In the genomic region with DNA sequence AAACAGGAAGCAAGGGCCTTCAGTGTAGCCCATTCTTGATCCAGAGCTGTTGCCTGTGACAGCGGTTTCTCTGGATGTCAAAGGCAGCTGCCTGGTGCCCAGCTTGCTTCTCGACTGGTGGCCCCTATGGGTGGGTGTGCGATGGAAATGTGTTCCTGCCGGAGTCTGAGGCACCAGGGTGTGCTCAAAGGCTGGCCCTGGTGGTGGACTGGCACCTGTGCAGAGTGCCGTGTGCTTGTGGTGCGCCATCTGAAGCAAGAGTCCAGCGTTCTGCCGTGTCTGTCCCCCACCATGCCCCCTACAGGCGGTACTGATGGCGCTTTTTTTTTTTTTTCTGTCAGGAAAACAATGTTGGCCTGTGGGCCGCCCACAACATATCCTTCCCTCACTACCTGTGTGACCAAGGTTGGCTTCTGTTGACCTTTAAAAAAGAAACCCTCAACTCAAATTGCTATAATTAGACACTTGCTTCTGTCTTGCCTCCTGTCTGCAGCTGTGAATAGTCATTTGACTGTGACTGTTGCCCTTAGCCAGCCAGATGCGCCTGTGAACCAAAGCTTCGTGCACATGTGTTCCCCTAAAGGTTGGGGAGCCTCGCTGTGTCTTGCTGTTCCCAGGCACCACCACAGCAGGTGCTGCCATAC, we compare ENCODE assay signal across 7 cellular contexts. TPM values are rescaled to one million over a fixed set of nuclear protein-coding genes. Genes with fewer than 3 reads are reported as not detected.
DNase-seq lines count a peak whose midpoint lies in the region; ATAC-seq and TF ChIP-seq lines count a peak whose summit lies in the region.

No MANE protein-coding gene starts in this region.

- H4K8ac ChIP-seq in H9 (replicated peaks; ENCODE audit: insufficient read length, low read depth, low read length): no peak overlapping the region

- H4K5ac ChIP-seq in H9 (ENCODE audit: insufficient read length, low read depth, low read length): no peak overlapping the region

- no CpG with 5 or more reads among the region's 14 CpGs for WGBS in H9 (ENCODE audit: extremely low coverage, insufficient read length, low lambda C conversion rate)

- no peak overlapping the region for H2BK5ac ChIP-seq in H9 (ENCODE audit: insufficient read length, low read length)

- no peak overlapping the region for H3K18ac ChIP-seq in H9 (ENCODE audit: insufficient read length, low read depth, low read length)

- H2AK5ac ChIP-seq in H9 (ENCODE audit: insufficient read length, low read length): no peak overlapping the region

- no peaks in the 10 kb centered on the region for H4K20me1 ChIP-seq in H9 (ENCODE audit: control insufficient read depth, insufficient read depth, insufficient read length)

- H3K27ac Mint-ChIP-seq in H9: peak overlapping the region in 2 of 3 experiments; percentile 28 to 94; a peak in 3 of 7 replicates
- H3K27ac Mint-ChIP-seq in T-cell: peak overlapping the region; percentile 66 to 82
- peak overlapping the region; percentile 44 for H3K27ac Mint-ChIP-seq in stimulated activated naive B cell treated with anti-CD40 and anti-IgM and Interleukin-4, amounts not matched to agents 10 μg/mL and 1 μg/mL and 100 μg/mL, for 72 hours

- no peak overlapping the region for H3T11ph ChIP-seq in H9 (ENCODE audit: low read length)

- no peaks in the 10 kb centered on the region for H3K9me3 ChIP-seq in H9 (ENCODE audit: control insufficient read depth, low read depth, low read length)

- no peak overlapping the region for H2BK12ac ChIP-seq in H9 (ENCODE audit: insufficient read length, low read depth, low read length)

- ATAC-seq in T-cell (replicated peaks in 1 of 4) (peak; percentile 36 to 69 (median 47)), foreskin keratinocyte (peak; percentile 43)
- ATAC-seq in stimulated activated naive B cell treated with anti-CD40 and anti-IgM and Interleukin-4, amounts not matched to agents 10 μg/mL and 1 μg/mL and 100 μg/mL, for 72 hours (replicated peaks): peak; percentile 73 to 84

- no peak overlapping the region for H2BK120ac ChIP-seq in H9 (ENCODE audit: low read depth, low read length, poor library complexity, severe bottlenecking)

- TF ChIP-seq CTCF in H9 (conservative IDR thresholded peaks at IDR 0.05): peak; percentile 65
- TF ChIP-seq CTCF in foreskin keratinocyte (conservative IDR thresholded peaks at IDR 0.05): peak; percentile 51

- H2AFZ ChIP-seq in H9 (ENCODE audit: low read length): no peak overlapping the region

- H3K4ac ChIP-seq in H9 (ENCODE audit: low read depth, low read length): no peak overlapping the region

- no peaks in the 10 kb centered on the region for H3K4me1 ChIP-seq in H9 (ENCODE audit: insufficient read depth, low read length)
- H3K4me1 ChIP-seq in foreskin keratinocyte: no peaks in the 10 kb centered on the region

- no peaks in the 10 kb centered on the region for H3K27me3 ChIP-seq in H9 (ENCODE audit: insufficient read depth, low read length)
- H3K27me3 ChIP-seq in foreskin keratinocyte: no peaks in the 10 kb centered on the region

- H3K9me3 Mint-ChIP-seq in H9 (no peaks in the 10 kb centered on the region), T-cell (no peaks in the 10 kb centered on the region)
- no peaks in the 10 kb centered on the region for H3K9me3 Mint-ChIP-seq in stimulated activated naive B cell treated with anti-CD40 and anti-IgM and Interleukin-4, amounts not matched to agents 10 μg/mL and 1 μg/mL and 100 μg/mL, for 72 hours

- H2BK15ac ChIP-seq in H9 (ENCODE audit: low read depth, low read length): no peak overlapping the region

- H3K79me2 ChIP-seq in H9 (ENCODE audit: insufficient read depth, low read length): no peaks in the 10 kb centered on the region; the same call in 1 of the 2 replicates

- H3K23me2 ChIP-seq in H9 (ENCODE audit: insufficient read length, low read depth, low read length, poor library complexity, severe bottlenecking): no peaks in the 10 kb centered on the region

- no peak overlapping the region for H2BK20ac ChIP-seq in H9 (ENCODE audit: low read depth, low read length, poor library complexity, severe bottlenecking)

- no peak overlapping the region for H3K9ac ChIP-seq in H9 (ENCODE audit: extremely low read depth, insufficient read length, low read length)

- no peaks in the 10 kb centered on the region; the same call in 1 of the 2 replicates for H3K27me3 Mint-ChIP-seq in H9 (ENCODE audit: low read depth)
- no peaks in the 10 kb centered on the region for H3K27me3 Mint-ChIP-seq in T-cell
- no peaks in the 10 kb centered on the region for H3K27me3 Mint-ChIP-seq in stimulated activated naive B cell treated with anti-CD40 and anti-IgM and Interleukin-4, amounts not matched to agents 10 μg/mL and 1 μg/mL and 100 μg/mL, for 72 hours

- no peak overlapping the region for H3K4me2 ChIP-seq in H9 (ENCODE audit: insufficient read depth, insufficient read length, low read length)

- H3K23ac ChIP-seq in H9 (ENCODE audit: insufficient read length, low read depth, low read length): no peak overlapping the region

- H3K79me1 ChIP-seq in H9 (ENCODE audit: insufficient read depth, low read depth, low read length, poor library complexity, severe bottlenecking): peaks cover 3% of the 10 kb centered on the region

- no peak overlapping the region; a peak in 1 of 5 replicates for H3K4me3 Mint-ChIP-seq in H9
- H3K4me3 Mint-ChIP-seq in T-cell: no peak overlapping the region
- no peak overlapping the region for H3K4me3 Mint-ChIP-seq in stimulated activated naive B cell treated with anti-CD40 and anti-IgM and Interleukin-4, amounts not matched to agents 10 μg/mL and 1 μg/mL and 100 μg/mL, for 72 hours

- no peak overlapping the region for H3K14ac ChIP-seq in H9 (ENCODE audit: insufficient read depth, low read length)

- in situ Hi-C loops in Caki2 (cut with HindIII; ENCODE audit: low pct_unique_long_range_greater_than_20kb, low sequenced_read_pairs): no loop called here

- H3K27ac ChIP-seq in H9 (ENCODE audit: insufficient read length, low read depth, low read length): no peak overlapping the region
- H3K27ac ChIP-seq in foreskin keratinocyte: no peak overlapping the region

- no peak overlapping the region for H3K56ac ChIP-seq in H9 (ENCODE audit: insufficient read length, low read depth, low read length)

- no peaks in the 10 kb centered on the region; a peak in 2 of 4 replicates for H3K4me1 Mint-ChIP-seq in H9
- peaks cover 6 to 24% (median 22%) of the 10 kb centered on the region in 3 donors for H3K4me1 Mint-ChIP-seq in T-cell
- H3K4me1 Mint-ChIP-seq in stimulated activated naive B cell treated with anti-CD40 and anti-IgM and Interleukin-4, amounts not matched to agents 10 μg/mL and 1 μg/mL and 100 μg/mL, for 72 hours: peaks cover 35 to 59% of the 10 kb centered on the region in 2 donors

- POLR2A ChIA-PET in T-cell (lab: Charles Lee): no interaction called here

- CTCF ChIA-PET in T-cell (lab: Charles Lee): interaction anchor here in 1 of 2 donors (0.9 to 1.1 kb wide), 2 partner anchors 9 to 10 kb away, joined by 4 read pairs; no protein-coding TSS in a partner anchor

- H4K91ac ChIP-seq in H9 (ENCODE audit: insufficient read length, low read depth, low read length): no peak overlapping the region

- DNase-seq in Caki2 (ENCODE audit: low read depth) (peak; percentile 40), H9 (no peak), T-cell (peak in 2 of 34 experiments; percentile 28 to 34), foreskin keratinocyte (no peak), cortex of kidney (lab: John Stamatoyannopoulos, UW) (no peak), NCI-H2107 treated with DMSO at 0.1 percent for 48 hours (lab: John Stamatoyannopoulos, UW; ENCODE audit: unreplicated experiment) (no peak)
- DNase-seq in stimulated activated naive B cell treated with anti-CD40 and anti-IgM and Interleukin-4, amounts not matched to agents 10 μg/mL and 1 μg/mL and 100 μg/mL, for 72 hours: peak; percentile 53

- H3K36me3 Mint-ChIP-seq in H9 (ENCODE audit: insufficient read depth in 1 of 3, low read depth in 3 of 3) (peaks cover 32 to 73% (median 61%) of the 10 kb centered on the region in 3 experiments; a peak in 6 of 7 replicates), T-cell (peaks cover 20% of the 10 kb centered on the region)
- H3K36me3 Mint-ChIP-seq in stimulated activated naive B cell treated with anti-CD40 and anti-IgM and Interleukin-4, amounts not matched to agents 10 μg/mL and 1 μg/mL and 100 μg/mL, for 72 hours: peaks cover 30 to 51% of the 10 kb centered on the region in 2 donors

RNA-seq across cellular contexts. Expression of a gene that starts 4.7 kb away (rescaled TPM):
- total RNA-seq in Caki2 (2014; rRNA removed; shearing (Covaris generic); ENCODE audit: low replicate concordance): 816 and 890 TPM in 2 replicates
- total RNA-seq in H9 (2021) (522 and 531 TPM in 2 replicates), T-cell (10 to 100 TPM; 64.0 to 81.1 (median 75.4) TPM), foreskin keratinocyte (319 and 387 TPM in 2 replicates)
- 374 and 452 TPM in 2 replicates for polyA plus RNA-seq in foreskin keratinocyte

RNA-seq across cellular contexts. Expression of a gene that starts 5.9 kb away (rescaled TPM):
- total RNA-seq in Caki2 (2014; rRNA removed; shearing (Covaris generic); ENCODE audit: low replicate concordance): 55.3 and 76.4 TPM in 2 replicates
- total RNA-seq in H9 (2021): 58.2 and 65.0 TPM in 2 replicates
- 100 to 1,000 TPM in 3 of 5 donors, 10 to 100 TPM in 2; 87.6 to 136 (median 123) TPM for total RNA-seq in T-cell
- total RNA-seq in foreskin keratinocyte: 41.2 and 49.5 TPM in 2 replicates
- 43.7 and 48.2 TPM in 2 replicates for polyA plus RNA-seq in foreskin keratinocyte

RNA-seq across cellular contexts. Expression of a gene that starts 20.4 kb away (rescaled TPM):
- 12.6 and 21.8 TPM in 2 replicates for total RNA-seq in Caki2 (2014; rRNA removed; shearing (Covaris generic); ENCODE audit: low replicate concordance)
- 47.3 and 51.7 TPM in 2 replicates for total RNA-seq in H9 (2021)
- total RNA-seq in T-cell: 100 to 1,000 TPM in 1 of 5 donors, 10 to 100 TPM in 4; 68.4 to 102 (median 92.1) TPM
- total RNA-seq in foreskin keratinocyte: 23.1 and 28.9 TPM in 2 replicates
- polyA plus RNA-seq in foreskin keratinocyte: 34.4 and 41.0 TPM in 2 replicates

RNA-seq across cellular contexts. Expression of a gene that starts 31.1 kb away (rescaled TPM):
- total RNA-seq in Caki2 (2014; rRNA removed; shearing (Covaris generic); ENCODE audit: low replicate concordance): 8.8 and 26.8 TPM in 2 replicates
- 71.2 and 74.5 TPM in 2 replicates for total RNA-seq in H9 (2021)
- 10 to 100 TPM; 38.4 to 48.1 (median 45.1) TPM for total RNA-seq in T-cell
- total RNA-seq in foreskin keratinocyte: 30.4 and 31.7 TPM in 2 replicates
- 13.5 and 13.7 TPM in 2 replicates for polyA plus RNA-seq in foreskin keratinocyte

RNA-seq across cellular contexts. Expression of a gene that starts 39.7 kb away (rescaled TPM):
- not detected in 2 replicates for total RNA-seq in Caki2 (2014; rRNA removed; shearing (Covaris generic); ENCODE audit: low replicate concordance)
- total RNA-seq in H9 (2021) (not detected in 2 replicates), T-cell (under 1 TPM in 3 of 5 donors, not detected in 2; 0.18 to 0.66 (median 0.58) TPM), foreskin keratinocyte (not detected in 2 replicates)
- polyA plus RNA-seq in foreskin keratinocyte: not detected in 2 replicates

Comparison
In these comparisons a context has a peak if more than half of its experiments do, and no peak if none do; other contexts are left out.
1. DNase-seq: peak in Caki2 (single experiment) and stimulated activated naive B cell treated with anti-CD40 and anti-IgM and Interleukin-4, amounts not matched to agents 10 μg/mL and 1 μg/mL and 100 μg/mL, for 72 hours (single experiment); none in H9 (single experiment), foreskin keratinocyte (0 of 2), cortex of kidney (single experiment) and NCI-H2107 treated with DMSO at 0.1 percent for 48 hours (single experiment).
2. Peak in every context shown above with its lines, with median percentiles within 50 percentile points of each other: H3K27ac Mint-ChIP-seq and ATAC-seq.